22 cellular contexts compared by ENCODE assay signal in the genomic region with DNA sequence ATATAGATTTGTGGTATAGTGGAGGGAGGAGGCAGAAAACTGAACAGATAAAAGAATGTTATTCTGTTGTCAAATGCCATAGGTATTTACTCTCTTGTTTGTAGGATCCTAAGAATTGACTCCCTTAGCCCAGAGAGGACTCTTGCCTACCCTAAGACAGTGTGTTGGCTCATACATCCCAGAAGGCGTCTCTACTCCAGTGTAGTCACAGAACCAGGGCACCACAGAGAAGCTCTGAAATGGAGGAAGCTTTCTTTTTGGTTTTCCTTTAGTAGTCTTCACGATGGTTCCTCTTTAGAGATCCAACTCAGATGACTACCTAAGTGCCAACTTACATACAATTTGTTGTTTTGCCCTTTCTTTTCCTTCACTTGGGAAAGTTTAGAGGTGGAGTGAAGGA. TPM values are rescaled to one million over a fixed set of nuclear protein-coding genes. Genes with fewer than 3 reads are reported as not detected.
DNase-seq lines count a peak whose midpoint lies in the region; FAIRE-seq and TF ChIP-seq lines count a peak whose summit lies in the region.
"Had no signal": no experiment of that assay in that cellular context is flagged by ENCODE, and none has a peak within 500 bp of the region (broad histone marks: within the 10 kb centered on the region; RNA-seq: fewer than 3 reads in every experiment).

No MANE protein-coding gene starts in this region.

- no peaks in the 10 kb centered on the region for H3K27me3 ChIP-seq in keratinocyte (ENCODE audit: control insufficient read depth, extremely low read depth, insufficient read depth, low read length)

- H4K20me1 ChIP-seq in keratinocyte (ENCODE audit: control insufficient read depth, extremely low read depth, insufficient read depth, low read length), result peaks cover 3% of the 10 kb centered on the region

- H3K79me2 ChIP-seq in keratinocyte (ENCODE audit: control insufficient read depth, insufficient read depth, low read length), result no peaks in the 10 kb centered on the region

- POLR2A ChIA-PET in HEK293T (lab: Yijun Ruan, JAX), result no interaction called here

- peaks cover under 1% of the 10 kb centered on the region for H3K4me1 ChIP-seq in keratinocyte (ENCODE audit: control insufficient read depth, extremely low read depth, insufficient read depth, low read length)

- no peak overlapping the region for H3K4me3 ChIP-seq in keratinocyte (ENCODE audit: control insufficient read depth in 2 of 3, extremely low read depth in 1 of 3, insufficient read depth in 2 of 3, low read depth in 1 of 3, low read length in 3 of 3)
- H3K4me3 ChIP-seq: PC-9, psoas muscle, SK-N-MC had no signal

- dilution Hi-C loops in keratinocyte (cut with MboI; ENCODE audit: extremely low pct_ligation_motif_present, low sequenced_read_pairs), result no loop called here

- no peaks in the 10 kb centered on the region for H3K9me3 ChIP-seq in keratinocyte (ENCODE audit: control insufficient read depth, low read depth, low read length)
- H3K9me3 ChIP-seq: psoas muscle had no signal

- H3K4me2 ChIP-seq in keratinocyte (ENCODE audit: control insufficient read depth, extremely low read depth, insufficient read depth, low read depth, low read length), result no peak overlapping the region
- H3K4me2 ChIP-seq: PC-9 had no signal

- no peaks in the 10 kb centered on the region for H3K9me1 ChIP-seq in keratinocyte (ENCODE audit: control insufficient read depth, extremely low read depth, insufficient read depth, low read length)

- H3K9me3 Mint-ChIP-seq in glutamatergic neuron (ENCODE audit: unreplicated experiment), result no peaks in the 10 kb centered on the region
- H3K9me3 Mint-ChIP-seq: activated T-helper 1 cell treated with anti-CD3 and anti-CD28 coated beads, Interleukin-12 subunit alpha, Interleukin-12 subunit beta, Interleukin-2, Interleukin-4 antibody, amounts not matched to agents 30 ng/mL and 10 ng/mL and 1 ng/mL, durations not matched to agents 14 hours and 24 hours and 36 hours; nephron had no signal

- peaks cover 0 to 2% of the 10 kb centered on the region in 2 experiments for H3K36me3 ChIP-seq in keratinocyte (ENCODE audit: control insufficient read depth in 2 of 2, extremely low read depth in 1 of 2, insufficient read depth in 2 of 2, low read length in 2 of 2)

- no peaks in the 10 kb centered on the region for H3K36me3 Mint-ChIP-seq in glutamatergic neuron (ENCODE audit: unreplicated experiment)

- H3K27ac Mint-ChIP-seq in glutamatergic neuron (ENCODE audit: unreplicated experiment), result no peak overlapping the region
- H3K27ac Mint-ChIP-seq: activated T-helper 1 cell treated with anti-CD3 and anti-CD28 coated beads, Interleukin-12 subunit alpha, Interleukin-12 subunit beta, Interleukin-2, Interleukin-4 antibody, amounts not matched to agents 30 ng/mL and 10 ng/mL and 1 ng/mL, durations not matched to agents 14 hours and 24 hours and 36 hours; nephron had no signal

- H3K4me1 Mint-ChIP-seq in glutamatergic neuron (ENCODE audit: low read depth, unreplicated experiment), result peaks cover 5% of the 10 kb centered on the region

- no peak overlapping the region for H2AFZ ChIP-seq in keratinocyte (ENCODE audit: control insufficient read depth, low read length)
- H2AFZ ChIP-seq: PC-9 had no signal

- CTCF ChIA-PET in HEK293T (lab: Yijun Ruan, JAX), result no interaction called here

- DNase-seq in SKM-1 treated with dmso at 0.1 percent for 144 hours (lab: John Stamatoyannopoulos, UW; ENCODE audit: unreplicated experiment) (peak; percentile 8), SKM-1 (lab: John Stamatoyannopoulos, UW; ENCODE audit: unreplicated experiment) (no peak), CD1c-positive myeloid dendritic cell (ENCODE audit: extremely low spot score) (peak; percentile 80), NOMO-1 treated with dmso at 0.1 percent for 144 hours (lab: John Stamatoyannopoulos, UW; ENCODE audit: unreplicated experiment) (peak; percentile 41), keratinocyte (ENCODE audit: low read depth, low spot score) (no peak), SHP77 (lab: John Stamatoyannopoulos, UW) (no peak), glutamatergic neuron (no peak), HEK293T (ENCODE audit: extremely low spot score) (no peak)
- DNase-seq: 8988T; activated CD4-positive, alpha-beta T cell treated with anti-CD3 and anti-CD28 coated beads, Interleukin-2, amount 50 U/mL, for 4 hours; anterior cingulate cortex; GF-D8; Karpas-422; NCI-H748 treated with DMSO at 0.1 percent for 48 hours; PC-9; psoas muscle had no signal

- TF ChIP-seq CTCF in keratinocyte (optimal IDR thresholded peaks at IDR 0.05 in 1 of 3, IDR thresholded peaks at IDR 0.05 in 1 of 3, conservative IDR thresholded peaks at IDR 0.05 in 1 of 3; ENCODE audit: extremely low read depth in 1 of 3, insufficient read depth in 2 of 3, low read length in 3 of 3), result no peak
- TF ChIP-seq CTCF in glutamatergic neuron (IDR thresholded peaks at IDR 0.05; ENCODE audit: partially characterized antibody, unreplicated experiment), result no peak

- no peak overlapping the region for H3K27ac ChIP-seq in keratinocyte (ENCODE audit: control insufficient read depth, insufficient read depth, low read length)
- H3K27ac ChIP-seq: PC-9, psoas muscle, SK-N-MC had no signal

- peak; percentile 71 for FAIRE-seq in keratinocyte (lab: Jason Lieb, UNC)

- no peak overlapping the region for H3K9ac ChIP-seq in keratinocyte (ENCODE audit: control insufficient read depth, extremely low read depth, insufficient read depth, low read length)

- no peak overlapping the region for H3K4me3 Mint-ChIP-seq in glutamatergic neuron (ENCODE audit: unreplicated experiment)
- H3K4me3 Mint-ChIP-seq: activated T-helper 1 cell treated with anti-CD3 and anti-CD28 coated beads, Interleukin-12 subunit alpha, Interleukin-12 subunit beta, Interleukin-2, Interleukin-4 antibody, amounts not matched to agents 30 ng/mL and 10 ng/mL and 1 ng/mL, durations not matched to agents 14 hours and 24 hours and 36 hours; nephron had no signal

- peaks cover 1% of the 10 kb centered on the region for H3K27me3 Mint-ChIP-seq in glutamatergic neuron (ENCODE audit: unreplicated experiment)

TF ChIP-seq in HEK293T, 16 proteins besides CTCF, POLR2A, EP300 and RAD21:
- TF ChIP-seq SUZ12 (IDR thresholded peaks at IDR 0.05) (no peak), FOXA1 (IDR thresholded peaks at IDR 0.05) (no peak), ARNT (IDR thresholded peaks at IDR 0.05) (no peak), TARDBP (IDR thresholded peaks at IDR 0.05) (no peak), NFRKB (IDR thresholded peaks at IDR 0.05) (no peak), FOXK2 (IDR thresholded peaks at IDR 0.05) (no peak), ELF4 (IDR thresholded peaks at IDR 0.05) (no peak)

RNA-seq across cellular contexts. Expression of a gene that starts 14.0 kb away (rescaled TPM):
- polyA plus RNA-seq in keratinocyte, result 0.10 TPM in 1 of 3 replicates, not detected in the others
- not detected for polyA plus RNA-seq in keratinocyte (2011; ENCODE audit: low read depth)
- polyA plus RNA-seq in keratinocyte (2011; cell fraction: cytosol; rRNA removed), result not detected in 2 replicates
- not detected in 2 replicates for polyA plus RNA-seq in keratinocyte (2011; cell fraction: nucleus; rRNA removed)
- polyA plus RNA-seq in keratinocyte (2012; ENCODE audit: low replicate concordance), result 0.42 TPM in 1 of 2 replicates, not detected in the other
- polyA minus RNA-seq in keratinocyte, result not detected in 3 replicates
- polyA minus RNA-seq in keratinocyte (2011; cell fraction: cytosol; rRNA and poly(A)+ RNA removed), result not detected
- not detected in 2 replicates for polyA minus RNA-seq in keratinocyte (2011; cell fraction: nucleus; rRNA and poly(A)+ RNA removed)
- not detected for total RNA-seq in glutamatergic neuron (ENCODE audit: unreplicated experiment)
- total RNA-seq: fibroblast of lung, PC-9 had no signal

RNA-seq across cellular contexts. Expression of a gene that starts 35.0 kb away (rescaled TPM):
- not detected in 3 replicates for polyA plus RNA-seq in keratinocyte
- polyA plus RNA-seq in keratinocyte (2011; ENCODE audit: low read depth), result not detected
- polyA plus RNA-seq in keratinocyte (2011; cell fraction: cytosol; rRNA removed), result not detected in 2 replicates
- polyA plus RNA-seq in keratinocyte (2011; cell fraction: nucleus; rRNA removed), result not detected in 2 replicates
- polyA plus RNA-seq in keratinocyte (2012; ENCODE audit: low replicate concordance), result 0.68 TPM in 1 of 2 replicates, not detected in the other
- polyA minus RNA-seq in keratinocyte, result not detected in 3 replicates
- not detected for polyA minus RNA-seq in keratinocyte (2011; cell fraction: cytosol; rRNA and poly(A)+ RNA removed)
- polyA minus RNA-seq in keratinocyte (2011; cell fraction: nucleus; rRNA and poly(A)+ RNA removed), result not detected in 2 replicates
- not detected for total RNA-seq in glutamatergic neuron (ENCODE audit: unreplicated experiment)
- total RNA-seq: fibroblast of lung, lung microvascular endothelial cell, PC-9 had no signal
- polyA plus RNA-seq: BJ, fibroblast of lung had no signal

Comparison
In these comparisons a context has a peak if more than half of its experiments do, and no peak if none do; other contexts are left out.
1. DNase-seq: peak in SKM-1 treated with dmso at 0.1 percent for 144 hours (single experiment), CD1c-positive myeloid dendritic cell (single experiment) and NOMO-1 treated with dmso at 0.1 percent for 144 hours (single experiment); none in SKM-1 (single experiment), keratinocyte (single experiment), SHP77 (0 of 2), glutamatergic neuron (single experiment) and HEK293T (single experiment).